15 cellular contexts compared by ENCODE assay signal in the genomic region with DNA sequence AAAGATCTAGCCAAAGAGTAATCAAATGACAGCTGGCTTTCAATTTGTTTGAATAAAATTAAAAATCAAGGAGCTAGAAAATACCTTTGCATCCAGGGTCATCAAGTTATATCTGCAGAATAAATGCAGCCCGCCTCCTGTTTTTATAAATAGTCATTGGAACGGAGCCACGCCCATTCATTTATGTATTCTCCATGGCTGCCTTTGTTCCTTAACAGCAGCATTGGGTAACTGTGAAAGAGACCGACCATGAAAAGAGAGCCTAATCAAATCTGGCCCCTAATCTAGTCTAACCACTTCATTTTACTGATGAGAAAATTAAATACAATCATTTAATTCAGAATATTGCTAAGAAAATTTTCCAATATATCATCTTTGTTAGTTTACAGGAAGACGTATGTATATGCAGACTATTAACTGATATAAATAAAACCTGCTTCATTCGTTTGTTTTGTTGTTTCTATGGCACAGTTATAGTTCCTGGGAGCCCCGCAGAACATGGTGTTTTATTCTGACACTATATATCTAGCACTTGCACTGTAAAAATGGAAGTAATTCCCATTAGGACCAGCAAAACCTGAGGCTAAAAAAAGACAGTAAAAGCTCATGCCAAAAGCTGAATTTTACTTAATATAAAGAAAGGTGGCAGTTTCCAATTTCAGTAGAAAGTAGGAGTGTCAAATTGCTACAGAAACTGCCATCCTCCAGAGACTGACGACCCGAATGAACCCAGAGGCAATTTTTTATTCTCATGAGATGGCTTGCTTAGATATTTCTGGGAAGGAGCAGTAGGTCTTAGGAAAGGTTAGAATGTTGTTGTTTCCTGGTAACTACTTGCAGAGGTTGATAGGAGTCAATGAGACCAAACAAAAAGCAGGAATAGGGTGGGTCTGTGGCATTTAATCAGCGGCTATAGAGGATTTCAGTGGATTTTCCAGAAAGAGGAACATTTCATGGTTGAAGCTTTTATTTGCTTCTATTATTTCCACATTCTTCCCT.
DNase-seq lines count a peak whose midpoint lies in the region; ATAC-seq and TF ChIP-seq lines count a peak whose summit lies in the region.
"Had no signal": no experiment of that assay in that cellular context is flagged by ENCODE, and none has a peak within 500 bp of the region (broad histone marks: within the 10 kb centered on the region; RNA-seq: fewer than 3 reads in every experiment).

No MANE protein-coding gene starts in this region.

- TF ChIP-seq CTCF in left ventricle myocardium inferior (IDR thresholded peaks at IDR 0.05; ENCODE audit: borderline replicate concordance): no peak
- TF ChIP-seq CTCF in progenitor cell of endocrine pancreas (IDR thresholded peaks at IDR 0.05; ENCODE audit: unreplicated experiment): no peak

- H3K4me1 Mint-ChIP-seq in progenitor cell of endocrine pancreas (ENCODE audit: low read depth): peaks cover 46% of the 10 kb centered on the region
- H3K4me1 Mint-ChIP-seq in CD4-positive, alpha-beta memory T cell: no peaks in the 10 kb centered on the region

- no peaks in the 10 kb centered on the region for H3K27me3 Mint-ChIP-seq in progenitor cell of endocrine pancreas
- peaks cover 0 to 2% of the 10 kb centered on the region in 2 donors for H3K27me3 Mint-ChIP-seq in CD4-positive, alpha-beta memory T cell

- POLR2A ChIA-PET in CD4-positive, alpha-beta memory T cell (lab: Charles Lee; ENCODE audit: partially characterized antibody): no interaction called here

- peak overlapping the region; percentile 47 for H3K27ac ChIP-seq in SJCRH30
- peak overlapping the region; percentile 79 for H3K27ac ChIP-seq in left ventricle myocardium inferior (replicated peaks)
- no peak overlapping the region for H3K27ac ChIP-seq in CD4-positive, alpha-beta memory T cell (ENCODE audit: low read depth, low read length)
- H3K27ac ChIP-seq: GM23248 had no signal

- intact Hi-C loops in left ventricle myocardium inferior (cut with micrococcal nuclease): loop anchor here (10.0 kb wide), 1 partner anchor 111 kb away; a partner anchor contains a TSS
- intact Hi-C loops in CD4-positive, alpha-beta memory T cell (cut with micrococcal nuclease): no loop called here

- H3K36me3 ChIP-seq in SJCRH30 (no peaks in the 10 kb centered on the region), left ventricle myocardium inferior (no peaks in the 10 kb centered on the region)
- H3K36me3 ChIP-seq in CD4-positive, alpha-beta memory T cell (ENCODE audit: insufficient read depth, low read length): no peaks in the 10 kb centered on the region

- H3K4me3 Mint-ChIP-seq in progenitor cell of endocrine pancreas (ENCODE audit: low read depth): no peak overlapping the region
- H3K4me3 Mint-ChIP-seq in CD4-positive, alpha-beta memory T cell: no peak overlapping the region
- H3K4me3 Mint-ChIP-seq: activated naive CD8-positive, alpha-beta T cell; activated T-cell treated with anti-CD3 and anti-CD28 coated beads, Interleukin-2, amount 50 U/mL, for 24 hours; effector memory CD8-positive, alpha-beta T cell had no signal

- DNase-seq in HT-29 (ENCODE audit: low spot score): peak; percentile 15
- peak; percentile 40 to 62 for DNase-seq in SJCRH30
- no peak for DNase-seq in left ventricle myocardium inferior
- DNase-seq in progenitor cell of endocrine pancreas (ENCODE audit: low spot score, unreplicated experiment): no peak
- no peak for DNase-seq in CD4-positive, alpha-beta memory T cell
- DNase-seq in erythroblast (lab: John Stamatoyannopoulos, UW): no peak
- DNase-seq in activated naive CD4-positive, alpha-beta T cell treated with anti-CD3 and anti-CD28 coated beads, Interleukin-2, amount 50 U/mL, for 72 hours (ENCODE audit: low spot score in 2 of 2): no peak
- DNase-seq: activated CD4-positive, alpha-beta T cell treated with anti-CD3 and anti-CD28 coated beads, Interleukin-2, amount 50 U/mL, for 48 hours; activated T-cell treated with anti-CD3 and anti-CD28 coated beads, Interleukin-2, amount 50 U/mL, for 24 hours; effector memory CD8-positive, alpha-beta T cell; GM23248; Kasumi-1; left colon had no signal

- H3K9me3 ChIP-seq in SJCRH30 (replicated peaks) (no peaks in the 10 kb centered on the region), left ventricle myocardium inferior (replicated peaks) (no peaks in the 10 kb centered on the region)
- no peaks in the 10 kb centered on the region for H3K9me3 ChIP-seq in CD4-positive, alpha-beta memory T cell (ENCODE audit: control insufficient read depth in 1 of 2, low read length in 2 of 2)

- H3K27me3 ChIP-seq in SJCRH30 (no peaks in the 10 kb centered on the region), left ventricle myocardium inferior (ENCODE audit: low read depth) (no peaks in the 10 kb centered on the region)
- H3K27me3 ChIP-seq in CD4-positive, alpha-beta memory T cell (ENCODE audit: insufficient read depth, low read length): no peaks in the 10 kb centered on the region

- no peak for TF ChIP-seq POLR2A in erythroblast (IDR thresholded peaks at IDR 0.05; ENCODE audit: low read length)

- H3K36me3 Mint-ChIP-seq in progenitor cell of endocrine pancreas (ENCODE audit: insufficient read depth): no peaks in the 10 kb centered on the region
- H3K36me3 Mint-ChIP-seq in CD4-positive, alpha-beta memory T cell: no peaks in the 10 kb centered on the region
- no peaks in the 10 kb centered on the region for H3K36me3 Mint-ChIP-seq in activated naive CD4-positive, alpha-beta T cell treated with anti-CD3 and anti-CD28 coated beads, Interleukin-2, amount 50 U/mL, for 72 hours
- H3K36me3 Mint-ChIP-seq: activated naive CD8-positive, alpha-beta T cell had no signal

- H3K4me1 ChIP-seq in SJCRH30 (peaks cover 8% of the 10 kb centered on the region; the same call in 1 of the 2 replicates), left ventricle myocardium inferior (peaks cover 50% of the 10 kb centered on the region)
- H3K4me1 ChIP-seq in CD4-positive, alpha-beta memory T cell (ENCODE audit: insufficient read depth, low read length): no peaks in the 10 kb centered on the region

- H3K9me3 Mint-ChIP-seq in progenitor cell of endocrine pancreas (ENCODE audit: low read depth): no peaks in the 10 kb centered on the region
- H3K9me3 Mint-ChIP-seq in CD4-positive, alpha-beta memory T cell: no peaks in the 10 kb centered on the region
- H3K9me3 Mint-ChIP-seq in activated naive CD4-positive, alpha-beta T cell treated with anti-CD3 and anti-CD28 coated beads, Interleukin-2, amount 50 U/mL, for 72 hours: peaks cover 0 to 3% of the 10 kb centered on the region in 2 donors
- H3K9me3 Mint-ChIP-seq: activated T-cell treated with anti-CD3 and anti-CD28 coated beads, Interleukin-2, amount 50 U/mL, for 24 hours; effector memory CD8-positive, alpha-beta T cell had no signal

- peak overlapping the region; percentile 46 for H3K4me3 ChIP-seq in SJCRH30
- peak overlapping the region; percentile 34 for H3K4me3 ChIP-seq in left ventricle myocardium inferior
- H3K4me3 ChIP-seq in CD4-positive, alpha-beta memory T cell (ENCODE audit: low read length in 2 of 2): no peak overlapping the region
- H3K4me3 ChIP-seq: GM23248 had no signal

- no peak for ATAC-seq in activated naive CD4-positive, alpha-beta T cell treated with anti-CD3 and anti-CD28 coated beads, Interleukin-2, amount 50 U/mL, for 72 hours
- no peak for ATAC-seq in GM18519 (IDR thresholded peaks at IDR 0.05; ENCODE audit: low FRiP score, unreplicated experiment)
- ATAC-seq: effector memory CD8-positive, alpha-beta T cell; left colon had no signal

- H3K27ac Mint-ChIP-seq in progenitor cell of endocrine pancreas: peak overlapping the region; percentile 72
- H3K27ac Mint-ChIP-seq in CD4-positive, alpha-beta memory T cell: no peak overlapping the region
- no peak overlapping the region for H3K27ac Mint-ChIP-seq in activated naive CD4-positive, alpha-beta T cell treated with anti-CD3 and anti-CD28 coated beads, Interleukin-2, amount 50 U/mL, for 72 hours
- H3K27ac Mint-ChIP-seq: activated naive CD8-positive, alpha-beta T cell; activated T-cell treated with anti-CD3 and anti-CD28 coated beads, Interleukin-2, amount 50 U/mL, for 24 hours; effector memory CD8-positive, alpha-beta T cell had no signal

- CTCF ChIA-PET in CD4-positive, alpha-beta memory T cell (lab: Charles Lee; ENCODE audit: partially characterized antibody): no interaction called here

Comparison
In these comparisons a context has a peak if more than half of its experiments do, and no peak if none do; other contexts are left out.
1. DNase-seq: peak in HT-29 (single experiment) and SJCRH30 (2 of 2); none in left ventricle myocardium inferior (single experiment), progenitor cell of endocrine pancreas (single experiment), CD4-positive, alpha-beta memory T cell (0 of 5), erythroblast (0 of 2) and activated naive CD4-positive, alpha-beta T cell treated with anti-CD3 and anti-CD28 coated beads, Interleukin-2, amount 50 U/mL, for 72 hours (0 of 2).
2. H3K4me3 ChIP-seq: peak in SJCRH30 (single experiment) and left ventricle myocardium inferior (single experiment); none in CD4-positive, alpha-beta memory T cell (0 of 2).